Comparison of ENCODE assay signal across 20 cellular contexts in the genomic region with DNA sequence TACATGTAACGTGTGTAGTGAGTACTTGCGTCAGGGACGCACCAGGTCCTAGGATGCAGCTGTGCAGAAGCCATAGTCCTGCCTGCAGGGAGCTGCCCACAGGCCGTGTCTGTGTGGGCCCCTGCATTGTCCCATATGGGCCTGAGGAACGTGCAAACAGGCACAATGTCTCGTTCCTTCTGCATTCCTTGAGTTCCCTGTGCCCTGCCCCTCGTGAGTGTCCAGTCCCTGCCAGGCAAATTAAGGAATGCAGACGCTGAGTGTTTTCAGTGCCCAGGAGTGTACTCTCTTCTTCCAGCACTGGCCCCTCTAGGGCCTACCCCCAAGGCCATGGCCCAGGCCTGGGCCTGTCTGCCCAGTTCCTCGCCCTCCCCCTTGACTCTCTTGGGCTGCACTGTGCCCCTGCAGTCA.
DNase-seq lines count a peak whose midpoint lies in the region; ATAC-seq, FAIRE-seq and TF ChIP-seq lines count a peak whose summit lies in the region.
"Had no signal": no experiment of that assay in that cellular context is flagged by ENCODE, and none has a peak within 500 bp of the region (broad histone marks: within the 10 kb centered on the region; RNA-seq: fewer than 3 reads in every experiment).

No MANE protein-coding gene starts in this region.

- peaks cover 8 to 19% of the 10 kb centered on the region in 2 donors for H3K27me3 Mint-ChIP-seq in natural killer cell treated with Interleukin-12 subunit alpha and Interleukin-12 subunit beta and Interleukin-15 and Interleukin-18, amount 100 ng/mL, for 72 hours
- H3K27me3 Mint-ChIP-seq in natural killer cell (ENCODE audit: low read depth in 2 of 2) = peaks cover 8 to 15% of the 10 kb centered on the region in 2 donors
- H3K27me3 Mint-ChIP-seq in osteocyte (ENCODE audit: unreplicated experiment) = peaks cover 10% of the 10 kb centered on the region
- H3K27me3 Mint-ChIP-seq in CD8-positive, alpha-beta T cell (ENCODE audit: low read depth) = peaks cover 13% of the 10 kb centered on the region

- H3K4me3 ChIP-seq in kidney (ENCODE audit: low read length in 2 of 2) = no peak overlapping the region
- H3K4me3 ChIP-seq in CD8-positive, alpha-beta T cell (ENCODE audit: low read depth, low read length) = no peak overlapping the region

- intact Hi-C loops in natural killer cell (cut with micrococcal nuclease) (no loop called here), kidney (cut with DNase I) (no loop called here)
- intact Hi-C loops in CD8-positive, alpha-beta T cell (cut with DNase I, micrococcal nuclease) = no loop called here

- H3K4me3 Mint-ChIP-seq in natural killer cell treated with Interleukin-12 subunit alpha and Interleukin-12 subunit beta and Interleukin-15 and Interleukin-18, amount 100 ng/mL, for 72 hours = no peak overlapping the region
- H3K4me3 Mint-ChIP-seq in natural killer cell (no peak overlapping the region), osteocyte (ENCODE audit: unreplicated experiment) (no peak overlapping the region)
- no peak overlapping the region for H3K4me3 Mint-ChIP-seq in CD8-positive, alpha-beta T cell
- H3K4me3 Mint-ChIP-seq: CD4-positive, CD25-positive, alpha-beta regulatory T cell; H9 had no signal

- H3K9ac ChIP-seq in kidney (ENCODE audit: low read length in 2 of 2) = no peak overlapping the region

- H3K9me3 Mint-ChIP-seq in natural killer cell treated with Interleukin-12 subunit alpha and Interleukin-12 subunit beta and Interleukin-15 and Interleukin-18, amount 100 ng/mL, for 72 hours = no peaks in the 10 kb centered on the region
- no peaks in the 10 kb centered on the region for H3K9me3 Mint-ChIP-seq in natural killer cell
- no peaks in the 10 kb centered on the region for H3K9me3 Mint-ChIP-seq in osteocyte (ENCODE audit: unreplicated experiment)
- H3K9me3 Mint-ChIP-seq in CD8-positive, alpha-beta T cell = no peaks in the 10 kb centered on the region

- no peaks in the 10 kb centered on the region for H3K9me3 ChIP-seq in kidney (ENCODE audit: control insufficient read depth in 1 of 2, low read length in 2 of 2)
- H3K9me3 ChIP-seq in CD8-positive, alpha-beta T cell (ENCODE audit: low read length) = no peaks in the 10 kb centered on the region

- no peaks in the 10 kb centered on the region for H3K27me3 ChIP-seq in CD8-positive, alpha-beta T cell (ENCODE audit: insufficient read depth, low read length)

- no peak overlapping the region for H3K27ac Mint-ChIP-seq in natural killer cell treated with Interleukin-12 subunit alpha and Interleukin-12 subunit beta and Interleukin-15 and Interleukin-18, amount 100 ng/mL, for 72 hours
- H3K27ac Mint-ChIP-seq in natural killer cell (no peak overlapping the region), osteocyte (ENCODE audit: unreplicated experiment) (no peak overlapping the region)
- H3K27ac Mint-ChIP-seq in CD8-positive, alpha-beta T cell = no peak overlapping the region
- H3K27ac Mint-ChIP-seq: CD4-positive, CD25-positive, alpha-beta regulatory T cell; H9 had no signal

- POLR2A ChIA-PET in CD8-positive, alpha-beta T cell (lab: Charles Lee) = no interaction called here

- H3K36me3 ChIP-seq in kidney (ENCODE audit: control insufficient read depth in 1 of 2, insufficient read depth in 2 of 2, low read length in 2 of 2) = no peaks in the 10 kb centered on the region
- no peaks in the 10 kb centered on the region for H3K36me3 ChIP-seq in CD8-positive, alpha-beta T cell (ENCODE audit: insufficient read depth, low read length)

- no peaks in the 10 kb centered on the region for H3K4me1 Mint-ChIP-seq in natural killer cell treated with Interleukin-12 subunit alpha and Interleukin-12 subunit beta and Interleukin-15 and Interleukin-18, amount 100 ng/mL, for 72 hours (ENCODE audit: low read depth in 2 of 2)
- H3K4me1 Mint-ChIP-seq in natural killer cell (no peaks in the 10 kb centered on the region), osteocyte (ENCODE audit: unreplicated experiment) (peaks cover 7% of the 10 kb centered on the region)
- peaks cover 28% of the 10 kb centered on the region for H3K4me1 Mint-ChIP-seq in CD8-positive, alpha-beta T cell (ENCODE audit: low read depth)

- CTCF ChIA-PET in CD8-positive, alpha-beta T cell (lab: Charles Lee) = interaction anchor here (1.4 kb wide), 1 partner anchor 20 kb away, joined by 3 read pairs; no protein-coding TSS in a partner anchor

- no peak overlapping the region for H3K27ac ChIP-seq in kidney (ENCODE audit: low read depth in 2 of 2, low read length in 2 of 2)
- H3K27ac ChIP-seq in CD8-positive, alpha-beta T cell (ENCODE audit: low read depth, low read length) = no peak overlapping the region

- DNase-seq in natural killer cell treated with Interleukin-12 subunit alpha and Interleukin-12 subunit beta and Interleukin-15 and Interleukin-18, amount 100 ng/mL, for 72 hours (ENCODE audit: low spot score) = peak; percentile 49
- DNase-seq in natural killer cell (no peak), kidney (peak; percentile 31), osteocyte (ENCODE audit: extremely low spot score, unreplicated experiment) (peak; percentile 80), ureter (ENCODE audit: low spot score) (peak; percentile 28), globus pallidus (ENCODE audit: low spot score) (no peak), middle frontal gyrus (ENCODE audit: extremely low spot score, low spot score) (no peak)
- DNase-seq in CD8-positive, alpha-beta T cell = no peak
- DNase-seq: CD4-positive, CD25-positive, alpha-beta regulatory T cell; COR-L47; DMS79; H9; Kasumi-1; NCI-H1417; NCI-H1694 treated with DMSO at 0.1 percent for 48 hours; NCI-H2081 treated with DMSO at 0.1 percent for 48 hours; NCI-H2171 treated with DMSO at 0.1 percent for 48 hours; NCI-H524 treated with DMSO at 0.1 percent for 48 hours; NCI-H82; SHP77 treated with DMSO at 0.1 percent for 48 hours had no signal

- TF ChIP-seq CTCF in natural killer cell (IDR thresholded peaks at IDR 0.05) (no peak), kidney (IDR thresholded peaks at IDR 0.05; ENCODE audit: borderline replicate concordance, extremely low read depth, insufficient read depth) (no peak), osteocyte (IDR thresholded peaks at IDR 0.05) (no peak)
- no peak for TF ChIP-seq CTCF in CD8-positive, alpha-beta T cell (IDR thresholded peaks at IDR 0.05)

- no peak for ATAC-seq in natural killer cell treated with Interleukin-12 subunit alpha and Interleukin-12 subunit beta and Interleukin-15 and Interleukin-18, amount 100 ng/mL, for 72 hours
- no peak for ATAC-seq in natural killer cell
- ATAC-seq in CD8-positive, alpha-beta T cell = no peak

- H3K36me3 Mint-ChIP-seq in natural killer cell treated with Interleukin-12 subunit alpha and Interleukin-12 subunit beta and Interleukin-15 and Interleukin-18, amount 100 ng/mL, for 72 hours = peaks cover 7% of the 10 kb centered on the region
- no peaks in the 10 kb centered on the region for H3K36me3 Mint-ChIP-seq in natural killer cell
- H3K36me3 Mint-ChIP-seq in osteocyte (ENCODE audit: unreplicated experiment) = no peaks in the 10 kb centered on the region
- H3K36me3 Mint-ChIP-seq in CD8-positive, alpha-beta T cell = no peaks in the 10 kb centered on the region
- H3K36me3 Mint-ChIP-seq: CD4-positive, CD25-positive, alpha-beta regulatory T cell had no signal

- FAIRE-seq in kidney (lab: Jason Lieb, UNC) = no peak

- peaks cover 0 to 4% of the 10 kb centered on the region in 2 donors for H3K4me1 ChIP-seq in kidney (ENCODE audit: control insufficient read depth in 1 of 2, insufficient read depth in 1 of 2, low read depth in 1 of 2, low read length in 2 of 2)
- peaks cover 22% of the 10 kb centered on the region for H3K4me1 ChIP-seq in CD8-positive, alpha-beta T cell (ENCODE audit: insufficient read depth, low read length)

Comparison
In these comparisons a context has a peak if more than half of its experiments do, and no peak if none do; other contexts are left out.
1. DNase-seq: peak in natural killer cell treated with Interleukin-12 subunit alpha and Interleukin-12 subunit beta and Interleukin-15 and Interleukin-18, amount 100 ng/mL, for 72 hours (single experiment), kidney (single experiment), osteocyte (single experiment) and ureter (single experiment); none in natural killer cell (single experiment), CD8-positive, alpha-beta T cell (0 of 7), globus pallidus (single experiment) and middle frontal gyrus (single experiment).